1 cellular context compared by ENCODE assay signal in genomic region chr20:47309806-47310426, GRCh38.
TF ChIP-seq lines count a peak whose summit lies in the region.

No MANE protein-coding gene starts in this region.

TF ChIP-seq in H1, 55 proteins besides CTCF, POLR2A, EP300 and RAD21:
- TF ChIP-seq HDAC2 (IDR thresholded peaks at IDR 0.05; ENCODE audit: borderline replicate concordance in 1 of 2, low read depth in 2 of 2, low read length in 2 of 2): no peak
- TF ChIP-seq POU5F1 (IDR thresholded peaks at IDR 0.05; ENCODE audit: low read depth, low read length): no peak
- no peak for TF ChIP-seq ATF3 (IDR thresholded peaks at IDR 0.05; ENCODE audit: insufficient read depth, low read depth, low read length)
- no peak for TF ChIP-seq POLR2AphosphoS5 (IDR thresholded peaks at IDR 0.05; ENCODE audit: low read depth, low read length)
- no peak for TF ChIP-seq KDM4A (IDR thresholded peaks at IDR 0.05; ENCODE audit: low read depth, low read length, severe bottlenecking)
- TF ChIP-seq ASH2L (IDR thresholded peaks at IDR 0.05; ENCODE audit: low read length): no peak
- TF ChIP-seq CEBPB (IDR thresholded peaks at IDR 0.05; ENCODE audit: low read depth, low read length): no peak
- TF ChIP-seq TCF12 (IDR thresholded peaks at IDR 0.05; ENCODE audit: low read depth, low read length): no peak
- no peak for TF ChIP-seq E2F6 (IDR thresholded peaks at IDR 0.05)
- no peak for TF ChIP-seq TBP (IDR thresholded peaks at IDR 0.05; ENCODE audit: low read depth, low read length)
- TF ChIP-seq SIN3A (conservative IDR thresholded peaks at IDR 0.05 in 1 of 2, IDR thresholded peaks at IDR 0.05 in 1 of 2; ENCODE audit: low read depth in 1 of 2, low read length in 2 of 2): no peak
- TF ChIP-seq CBX5 (IDR thresholded peaks at IDR 0.05; ENCODE audit: low read depth, low read length): no peak
- no peak for TF ChIP-seq RXRA (IDR thresholded peaks at IDR 0.05; ENCODE audit: insufficient read depth, low read depth, low read length)
- no peak for TF ChIP-seq GTF2F1 (IDR thresholded peaks at IDR 0.05; ENCODE audit: borderline replicate concordance, low read depth, low read length)
- no peak for TF ChIP-seq USF2 (IDR thresholded peaks at IDR 0.05; ENCODE audit: low read length)
- TF ChIP-seq MAFK (IDR thresholded peaks at IDR 0.05; ENCODE audit: low read depth, low read length): no peak
- TF ChIP-seq YY1 (IDR thresholded peaks at IDR 0.05; ENCODE audit: low read depth, low read length): no peak
